Comparison of ENCODE assay signal across 9 cellular contexts in the genomic region with DNA sequence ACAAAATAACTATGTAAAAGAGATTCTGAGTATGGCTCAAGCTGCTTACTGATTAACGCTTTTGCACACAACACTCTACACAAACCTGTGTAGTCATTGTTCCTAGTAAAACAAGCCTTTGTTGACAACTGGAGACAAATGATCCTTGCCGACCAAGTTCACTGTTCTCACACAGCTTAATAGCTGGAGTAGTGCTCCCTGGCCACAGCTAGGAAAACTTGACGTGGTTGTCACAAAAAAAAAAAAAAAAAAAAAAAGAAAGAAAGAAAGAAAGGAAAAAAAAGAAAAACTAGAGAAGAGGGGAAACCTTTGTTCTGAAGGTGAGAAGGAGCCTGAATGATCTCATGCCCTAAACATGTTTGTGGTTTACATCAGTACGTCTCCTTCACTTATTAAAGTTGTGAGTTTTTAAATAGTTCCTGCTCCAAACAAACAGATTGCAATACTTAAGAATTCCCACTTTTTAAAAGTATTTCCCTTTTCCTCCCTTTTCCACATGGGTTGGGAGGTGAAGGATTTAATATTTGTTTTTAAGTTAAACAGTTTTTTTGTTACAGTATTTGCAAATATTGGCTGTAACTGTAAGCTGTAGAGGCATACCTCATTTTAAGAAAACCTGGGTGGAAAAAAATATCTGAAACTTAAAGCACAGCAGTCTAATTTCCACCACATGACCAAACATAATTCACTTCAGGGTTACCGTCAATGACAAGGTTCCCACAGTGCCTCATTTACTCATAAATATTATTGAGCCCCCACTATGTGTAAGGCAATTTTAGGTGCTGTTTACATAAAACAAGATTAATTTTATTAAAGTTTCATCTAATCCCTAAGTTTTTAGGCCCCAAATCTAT.
DNase-seq lines count a peak whose midpoint lies in the region; ATAC-seq and TF ChIP-seq lines count a peak whose summit lies in the region.
"Had no signal": no experiment of that assay in that cellular context is flagged by ENCODE, and none has a peak within 500 bp of the region (broad histone marks: within the 10 kb centered on the region; RNA-seq: fewer than 3 reads in every experiment).

No MANE protein-coding gene starts in this region.

- H3F3A ChIP-seq in PC-3 (ENCODE audit: low read length, unreplicated experiment), result no peaks in the 10 kb centered on the region

- H3K4me3 Mint-ChIP-seq in osteocyte (ENCODE audit: unreplicated experiment), result no peak overlapping the region
- H3K4me3 Mint-ChIP-seq: T-helper 2 cell treated with Interferon-gamma antibody and Interleukin-4, amounts not matched to agents 5 μg/mL and 100 μg/mL, for 36 hours had no signal

- H3K4me3 ChIP-seq in PC-3 (ENCODE audit: low read length), result peak overlapping the region; percentile 25; the same call in 1 of the 2 replicates

- H3K9me3 ChIP-seq in PC-3 (ENCODE audit: low read length), result no peaks in the 10 kb centered on the region

- no peaks in the 10 kb centered on the region for H4K20me1 ChIP-seq in PC-3 (ENCODE audit: low read length)

- peak; percentile 79 for ATAC-seq in PC-3
- ATAC-seq in GM21825 (IDR thresholded peaks at IDR 0.05; ENCODE audit: unreplicated experiment), result no peak

- peaks cover 6% of the 10 kb centered on the region for H3K9me3 Mint-ChIP-seq in osteocyte (ENCODE audit: unreplicated experiment)
- H3K9me3 Mint-ChIP-seq: T-helper 2 cell treated with Interferon-gamma antibody and Interleukin-4, amounts not matched to agents 5 μg/mL and 100 μg/mL, for 36 hours had no signal

- peaks cover 27% of the 10 kb centered on the region for H3K4me1 ChIP-seq in PC-3 (ENCODE audit: insufficient read depth, low read length)

- peaks cover 7% of the 10 kb centered on the region for H3K36me3 Mint-ChIP-seq in osteocyte (ENCODE audit: unreplicated experiment)

- peak overlapping the region; percentile 90 for H3K27ac Mint-ChIP-seq in osteocyte (ENCODE audit: unreplicated experiment)
- H3K27ac Mint-ChIP-seq: T-helper 2 cell treated with Interferon-gamma antibody and Interleukin-4, amounts not matched to agents 5 μg/mL and 100 μg/mL, for 36 hours had no signal

- H3K27ac ChIP-seq in PC-3 (ENCODE audit: low read length), result peak overlapping the region; percentile 71
- peak overlapping the region; percentile 43 for H3K27ac ChIP-seq in epithelial cell of prostate

- H3K9me2 ChIP-seq in PC-3 (replicated peaks; ENCODE audit: low read length), result no peaks in the 10 kb centered on the region

- 0 out of 2 replicates have a peak overlapping the region, but pooled peaks have one; percentile 27 for H2AFZ ChIP-seq in PC-3 (ENCODE audit: low read length)

- no peaks in the 10 kb centered on the region for H3K79me2 ChIP-seq in PC-3 (ENCODE audit: low read length)

- H3K4me1 Mint-ChIP-seq in osteocyte (ENCODE audit: unreplicated experiment), result peaks cover 32% of the 10 kb centered on the region

- CTCF ChIA-PET in PC-3 (lab: Charles Lee), result interaction anchor here (0.7 kb wide), 1 partner anchor 66 kb away, joined by 4 read pairs; no protein-coding TSS in a partner anchor

- no peaks in the 10 kb centered on the region for H3K27me3 ChIP-seq in PC-3 (ENCODE audit: low read length)

- peak overlapping the region; percentile 51 for H3K4me2 ChIP-seq in PC-3 (ENCODE audit: low read length)

- in situ Hi-C loops in GM13976 (cut with MboI; ENCODE audit: low sequenced_read_pairs, unreplicated experiment), result no loop called here
- in situ Hi-C loops in G401 (cut with HindIII; ENCODE audit: low sequenced_read_pairs), result no loop called here

- TF ChIP-seq CTCF in GM13976 (IDR thresholded peaks at IDR 0.05; ENCODE audit: borderline replicate concordance, control extremely low read depth, extremely low read depth, insufficient read depth, missing control alignments) (no peak), PC-3 (conservative IDR thresholded peaks at IDR 0.05; ENCODE audit: low read depth, low read length) (no peak), osteocyte (IDR thresholded peaks at IDR 0.05) (no peak)

- intact Hi-C loops in PC-3 (cut with micrococcal nuclease), result loop anchor here (2.0 to 5.0 kb wide), 3 partner anchors 61 to 696 kb away; no protein-coding TSS in a partner anchor
- intact Hi-C loops in posterior vena cava (cut with DNase I), result no loop called here

- POLR2A ChIA-PET in PC-3 (lab: Charles Lee; ENCODE audit: unreplicated experiment), result no interaction called here

- H3K36me3 ChIP-seq in PC-3 (ENCODE audit: low read depth, low read length), result no peaks in the 10 kb centered on the region

- no TSS peak for BruUV-seq in PC-3 (replicated peaks; lab: Mats Ljungman, UMichigan)

- DNase-seq in GM13976 (ENCODE audit: low spot score), result peak; percentile 37
- DNase-seq in PC-3, result peak; percentile 63
- peak; percentile 33 for DNase-seq in epithelial cell of prostate (ENCODE audit: low read depth, low spot score)
- no peak for DNase-seq in osteocyte (ENCODE audit: extremely low spot score, unreplicated experiment)
- DNase-seq in DMS 273 treated with DMSO at 0.1 percent for 48 hours (lab: John Stamatoyannopoulos, UW), result no peak
- no peak for DNase-seq in G401 (ENCODE audit: low spot score)
- no peak for DNase-seq in posterior vena cava (ENCODE audit: low spot score)

- peak overlapping the region; percentile 44 for H3K9ac ChIP-seq in PC-3 (ENCODE audit: low read length)

- H3K27me3 Mint-ChIP-seq in osteocyte (ENCODE audit: unreplicated experiment), result no peaks in the 10 kb centered on the region

Comparison
In these comparisons a context has a peak if more than half of its experiments do, and no peak if none do; other contexts are left out.
1. DNase-seq: peak in GM13976 (single experiment), PC-3 (single experiment) and epithelial cell of prostate (single experiment); none in osteocyte (single experiment), DMS 273 treated with DMSO at 0.1 percent for 48 hours (single experiment), G401 (single experiment) and posterior vena cava (single experiment).